ENCODE assay signal across 1 cellular context in the genomic region with DNA sequence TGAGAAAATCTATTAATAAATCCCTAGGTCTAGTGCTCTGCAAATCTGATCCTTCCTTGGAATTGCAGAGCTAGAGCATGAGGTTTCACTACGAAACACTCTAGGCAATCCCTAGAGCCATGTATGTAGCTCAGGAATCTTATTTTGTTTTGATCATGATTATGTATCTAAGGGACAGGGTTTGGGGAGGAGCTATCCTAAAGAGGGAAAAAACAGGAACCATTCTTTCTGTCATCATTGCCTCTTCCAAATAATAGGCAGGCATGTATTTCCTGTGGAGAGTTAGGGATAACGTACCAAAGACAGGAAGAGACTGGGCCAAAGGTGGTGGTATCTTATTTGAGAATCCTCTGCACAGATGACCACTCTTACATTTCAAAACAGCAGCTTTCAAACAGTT.
TF ChIP-seq lines count a peak whose summit lies in the region.

No MANE protein-coding gene starts in this region.

TF ChIP-seq in WTC11, 78 proteins besides CTCF, POLR2A, EP300 and RAD21 (continued from another document):
- TF ChIP-seq ZMAT4 (CRISPR knock-in tag; IDR thresholded peaks at IDR 0.05) (no peak), RELA (CRISPR knock-in tag; IDR thresholded peaks at IDR 0.05; ENCODE audit: borderline replicate concordance) (no peak), ARID4B (CRISPR knock-in tag; IDR thresholded peaks at IDR 0.05; ENCODE audit: borderline replicate concordance) (no peak), TEAD1 (CRISPR knock-in tag; IDR thresholded peaks at IDR 0.05) (no peak), KAT7 (CRISPR knock-in tag; IDR thresholded peaks at IDR 0.05; ENCODE audit: borderline replicate concordance) (no peak), SOX15 (CRISPR knock-in tag; IDR thresholded peaks at IDR 0.05) (no peak), EMX1 (CRISPR knock-in tag; IDR thresholded peaks at IDR 0.05) (no peak), SMAD3 (CRISPR knock-in tag; IDR thresholded peaks at IDR 0.05; ENCODE audit: borderline replicate concordance) (no peak), MXD4 (CRISPR knock-in tag; IDR thresholded peaks at IDR 0.05; ENCODE audit: borderline replicate concordance) (no peak), PRDM15 (CRISPR knock-in tag; IDR thresholded peaks at IDR 0.05) (no peak), E2F5 (CRISPR knock-in tag; IDR thresholded peaks at IDR 0.05) (no peak), SMAD4 (CRISPR knock-in tag; IDR thresholded peaks at IDR 0.05) (no peak), NFE2L1 (CRISPR knock-in tag; IDR thresholded peaks at IDR 0.05) (no peak)
